ENCODE assay signal across 1 cellular context in the genomic region with DNA sequence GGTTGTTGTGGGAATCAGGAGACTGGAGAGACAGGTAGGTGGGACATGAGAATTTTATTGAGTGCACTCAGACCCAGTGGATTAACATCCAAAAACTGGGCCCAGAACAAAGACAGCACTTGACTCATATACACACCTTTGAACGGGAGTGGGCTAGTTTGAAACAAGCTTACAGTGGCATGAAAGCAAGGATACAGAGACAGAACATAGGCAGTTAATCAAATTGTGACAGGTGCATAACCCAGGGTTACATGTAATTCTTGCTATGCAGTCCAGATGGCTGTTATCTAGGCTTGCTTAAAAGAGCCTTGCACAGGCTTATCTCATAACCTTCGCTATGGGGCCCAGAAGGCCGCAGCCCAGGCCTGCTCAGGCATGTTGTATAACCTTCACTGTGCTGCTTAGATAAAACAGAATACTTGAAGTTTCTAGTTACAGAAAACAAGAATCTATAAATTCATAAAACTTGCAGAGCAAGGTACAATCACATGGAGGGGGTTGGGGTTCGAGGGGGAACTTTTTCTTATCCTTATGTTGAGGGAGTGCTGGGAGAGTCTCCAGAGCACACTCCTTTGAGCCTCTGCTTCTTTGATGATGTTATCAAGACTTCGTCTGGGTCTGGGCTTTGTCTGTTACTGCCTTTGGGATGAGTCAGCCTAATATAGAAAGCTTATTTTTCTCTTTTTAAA.
TF ChIP-seq lines count a peak whose summit lies in the region.

No MANE protein-coding gene starts in this region.

TF ChIP-seq in K562, 482 proteins besides CTCF, POLR2A, EP300 and RAD21 (continued from another document and continues in another):
- TF ChIP-seq, protein P1, sequence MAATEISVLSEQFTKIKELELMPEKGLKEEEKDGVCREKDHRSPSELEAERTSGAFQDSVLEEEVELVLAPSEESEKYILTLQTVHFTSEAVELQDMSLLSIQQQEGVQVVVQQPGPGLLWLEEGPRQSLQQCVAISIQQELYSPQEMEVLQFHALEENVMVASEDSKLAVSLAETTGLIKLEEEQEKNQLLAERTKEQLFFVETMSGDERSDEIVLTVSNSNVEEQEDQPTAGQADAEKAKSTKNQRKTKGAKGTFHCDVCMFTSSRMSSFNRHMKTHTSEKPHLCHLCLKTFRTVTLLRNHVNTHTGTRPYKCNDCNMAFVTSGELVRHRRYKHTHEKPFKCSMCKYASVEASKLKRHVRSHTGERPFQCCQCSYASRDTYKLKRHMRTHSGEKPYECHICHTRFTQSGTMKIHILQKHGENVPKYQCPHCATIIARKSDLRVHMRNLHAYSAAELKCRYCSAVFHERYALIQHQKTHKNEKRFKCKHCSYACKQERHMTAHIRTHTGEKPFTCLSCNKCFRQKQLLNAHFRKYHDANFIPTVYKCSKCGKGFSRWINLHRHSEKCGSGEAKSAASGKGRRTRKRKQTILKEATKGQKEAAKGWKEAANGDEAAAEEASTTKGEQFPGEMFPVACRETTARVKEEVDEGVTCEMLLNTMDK (IDR thresholded peaks at IDR 0.05; ENCODE audit: borderline replicate concordance, insufficient read depth, low read depth, low read length, poor library complexity, severe bottlenecking): no peak
- TF ChIP-seq EGR1 (conservative IDR thresholded peaks at IDR 0.05) (no peak), HIVEP1 (CRISPR knock-in tag; IDR thresholded peaks at IDR 0.05) (no peak), RBM22 (IDR thresholded peaks at IDR 0.05; ENCODE audit: low read depth, low read length, poor library complexity, severe bottlenecking) (no peak), KLF13 (tag; IDR thresholded peaks at IDR 0.05; ENCODE audit: borderline replicate concordance, low read depth) (no peak), ZNF134 (CRISPR knock-in tag; conservative IDR thresholded peaks at IDR 0.05) (no peak), NFE2 (IDR thresholded peaks at IDR 0.05; ENCODE audit: low read depth) (0 out of 2 replicates have a peak, but pooled peaks have one; percentile 35), YBX1 (IDR thresholded peaks at IDR 0.05) (no peak), SNIP1 (IDR thresholded peaks at IDR 0.05; ENCODE audit: low read depth) (peak; percentile 93), MCM7 (IDR thresholded peaks at IDR 0.05) (no peak), SP2 (IDR thresholded peaks at IDR 0.05; ENCODE audit: extremely low read depth, low read depth, low read length, poor library complexity, severe bottlenecking) (no peak)
- TF ChIP-seq, protein P2, sequence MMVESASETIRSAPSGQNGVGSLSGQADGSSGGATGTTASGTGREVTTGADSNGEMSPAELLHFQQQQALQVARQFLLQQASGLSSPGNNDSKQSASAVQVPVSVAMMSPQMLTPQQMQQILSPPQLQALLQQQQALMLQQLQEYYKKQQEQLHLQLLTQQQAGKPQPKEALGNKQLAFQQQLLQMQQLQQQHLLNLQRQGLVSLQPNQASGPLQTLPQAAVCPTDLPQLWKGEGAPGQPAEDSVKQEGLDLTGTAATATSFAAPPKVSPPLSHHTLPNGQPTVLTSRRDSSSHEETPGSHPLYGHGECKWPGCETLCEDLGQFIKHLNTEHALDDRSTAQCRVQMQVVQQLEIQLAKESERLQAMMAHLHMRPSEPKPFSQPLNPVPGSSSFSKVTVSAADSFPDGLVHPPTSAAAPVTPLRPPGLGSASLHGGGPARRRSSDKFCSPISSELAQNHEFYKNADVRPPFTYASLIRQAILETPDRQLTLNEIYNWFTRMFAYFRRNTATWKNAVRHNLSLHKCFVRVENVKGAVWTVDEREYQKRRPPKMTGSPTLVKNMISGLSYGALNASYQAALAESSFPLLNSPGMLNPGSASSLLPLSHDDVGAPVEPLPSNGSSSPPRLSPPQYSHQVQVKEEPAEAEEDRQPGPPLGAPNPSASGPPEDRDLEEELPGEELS (CRISPR knock-in tag; IDR thresholded peaks at IDR 0.05; ENCODE audit: borderline replicate concordance): no peak
- TF ChIP-seq, protein P3, sequence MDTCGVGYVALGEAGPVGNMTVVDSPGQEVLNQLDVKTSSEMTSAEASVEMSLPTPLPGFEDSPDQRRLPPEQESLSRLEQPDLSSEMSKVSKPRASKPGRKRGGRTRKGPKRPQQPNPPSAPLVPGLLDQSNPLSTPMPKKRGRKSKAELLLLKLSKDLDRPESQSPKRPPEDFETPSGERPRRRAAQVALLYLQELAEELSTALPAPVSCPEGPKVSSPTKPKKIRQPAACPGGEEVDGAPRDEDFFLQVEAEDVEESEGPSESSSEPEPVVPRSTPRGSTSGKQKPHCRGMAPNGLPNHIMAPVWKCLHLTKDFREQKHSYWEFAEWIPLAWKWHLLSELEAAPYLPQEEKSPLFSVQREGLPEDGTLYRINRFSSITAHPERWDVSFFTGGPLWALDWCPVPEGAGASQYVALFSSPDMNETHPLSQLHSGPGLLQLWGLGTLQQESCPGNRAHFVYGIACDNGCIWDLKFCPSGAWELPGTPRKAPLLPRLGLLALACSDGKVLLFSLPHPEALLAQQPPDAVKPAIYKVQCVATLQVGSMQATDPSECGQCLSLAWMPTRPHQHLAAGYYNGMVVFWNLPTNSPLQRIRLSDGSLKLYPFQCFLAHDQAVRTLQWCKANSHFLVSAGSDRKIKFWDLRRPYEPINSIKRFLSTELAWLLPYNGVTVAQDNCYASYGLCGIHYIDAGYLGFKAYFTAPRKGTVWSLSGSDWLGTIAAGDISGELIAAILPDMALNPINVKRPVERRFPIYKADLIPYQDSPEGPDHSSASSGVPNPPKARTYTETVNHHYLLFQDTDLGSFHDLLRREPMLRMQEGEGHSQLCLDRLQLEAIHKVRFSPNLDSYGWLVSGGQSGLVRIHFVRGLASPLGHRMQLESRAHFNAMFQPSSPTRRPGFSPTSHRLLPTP (IDR thresholded peaks at IDR 0.05; ENCODE audit: borderline replicate concordance, extremely low read depth, insufficient read length): no peak
- TF ChIP-seq, protein P4, sequence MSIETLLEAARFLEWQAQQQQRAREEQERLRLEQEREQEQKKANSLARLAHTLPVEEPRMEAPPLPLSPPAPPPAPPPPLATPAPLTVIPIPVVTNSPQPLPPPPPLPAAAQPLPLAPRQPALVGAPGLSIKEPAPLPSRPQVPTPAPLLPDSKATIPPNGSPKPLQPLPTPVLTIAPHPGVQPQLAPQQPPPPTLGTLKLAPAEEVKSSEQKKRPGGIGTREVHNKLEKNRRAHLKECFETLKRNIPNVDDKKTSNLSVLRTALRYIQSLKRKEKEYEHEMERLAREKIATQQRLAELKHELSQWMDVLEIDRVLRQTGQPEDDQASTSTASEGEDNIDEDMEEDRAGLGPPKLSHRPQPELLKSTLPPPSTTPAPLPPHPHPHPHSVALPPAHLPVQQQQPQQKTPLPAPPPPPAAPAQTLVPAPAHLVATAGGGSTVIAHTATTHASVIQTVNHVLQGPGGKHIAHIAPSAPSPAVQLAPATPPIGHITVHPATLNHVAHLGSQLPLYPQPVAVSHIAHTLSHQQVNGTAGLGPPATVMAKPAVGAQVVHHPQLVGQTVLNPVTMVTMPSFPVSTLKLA (conservative IDR thresholded peaks at IDR 0.05): peak in 1 of 2 experiments; percentile 37; a peak in 1 of 4 replicates
- TF ChIP-seq, protein P5, sequence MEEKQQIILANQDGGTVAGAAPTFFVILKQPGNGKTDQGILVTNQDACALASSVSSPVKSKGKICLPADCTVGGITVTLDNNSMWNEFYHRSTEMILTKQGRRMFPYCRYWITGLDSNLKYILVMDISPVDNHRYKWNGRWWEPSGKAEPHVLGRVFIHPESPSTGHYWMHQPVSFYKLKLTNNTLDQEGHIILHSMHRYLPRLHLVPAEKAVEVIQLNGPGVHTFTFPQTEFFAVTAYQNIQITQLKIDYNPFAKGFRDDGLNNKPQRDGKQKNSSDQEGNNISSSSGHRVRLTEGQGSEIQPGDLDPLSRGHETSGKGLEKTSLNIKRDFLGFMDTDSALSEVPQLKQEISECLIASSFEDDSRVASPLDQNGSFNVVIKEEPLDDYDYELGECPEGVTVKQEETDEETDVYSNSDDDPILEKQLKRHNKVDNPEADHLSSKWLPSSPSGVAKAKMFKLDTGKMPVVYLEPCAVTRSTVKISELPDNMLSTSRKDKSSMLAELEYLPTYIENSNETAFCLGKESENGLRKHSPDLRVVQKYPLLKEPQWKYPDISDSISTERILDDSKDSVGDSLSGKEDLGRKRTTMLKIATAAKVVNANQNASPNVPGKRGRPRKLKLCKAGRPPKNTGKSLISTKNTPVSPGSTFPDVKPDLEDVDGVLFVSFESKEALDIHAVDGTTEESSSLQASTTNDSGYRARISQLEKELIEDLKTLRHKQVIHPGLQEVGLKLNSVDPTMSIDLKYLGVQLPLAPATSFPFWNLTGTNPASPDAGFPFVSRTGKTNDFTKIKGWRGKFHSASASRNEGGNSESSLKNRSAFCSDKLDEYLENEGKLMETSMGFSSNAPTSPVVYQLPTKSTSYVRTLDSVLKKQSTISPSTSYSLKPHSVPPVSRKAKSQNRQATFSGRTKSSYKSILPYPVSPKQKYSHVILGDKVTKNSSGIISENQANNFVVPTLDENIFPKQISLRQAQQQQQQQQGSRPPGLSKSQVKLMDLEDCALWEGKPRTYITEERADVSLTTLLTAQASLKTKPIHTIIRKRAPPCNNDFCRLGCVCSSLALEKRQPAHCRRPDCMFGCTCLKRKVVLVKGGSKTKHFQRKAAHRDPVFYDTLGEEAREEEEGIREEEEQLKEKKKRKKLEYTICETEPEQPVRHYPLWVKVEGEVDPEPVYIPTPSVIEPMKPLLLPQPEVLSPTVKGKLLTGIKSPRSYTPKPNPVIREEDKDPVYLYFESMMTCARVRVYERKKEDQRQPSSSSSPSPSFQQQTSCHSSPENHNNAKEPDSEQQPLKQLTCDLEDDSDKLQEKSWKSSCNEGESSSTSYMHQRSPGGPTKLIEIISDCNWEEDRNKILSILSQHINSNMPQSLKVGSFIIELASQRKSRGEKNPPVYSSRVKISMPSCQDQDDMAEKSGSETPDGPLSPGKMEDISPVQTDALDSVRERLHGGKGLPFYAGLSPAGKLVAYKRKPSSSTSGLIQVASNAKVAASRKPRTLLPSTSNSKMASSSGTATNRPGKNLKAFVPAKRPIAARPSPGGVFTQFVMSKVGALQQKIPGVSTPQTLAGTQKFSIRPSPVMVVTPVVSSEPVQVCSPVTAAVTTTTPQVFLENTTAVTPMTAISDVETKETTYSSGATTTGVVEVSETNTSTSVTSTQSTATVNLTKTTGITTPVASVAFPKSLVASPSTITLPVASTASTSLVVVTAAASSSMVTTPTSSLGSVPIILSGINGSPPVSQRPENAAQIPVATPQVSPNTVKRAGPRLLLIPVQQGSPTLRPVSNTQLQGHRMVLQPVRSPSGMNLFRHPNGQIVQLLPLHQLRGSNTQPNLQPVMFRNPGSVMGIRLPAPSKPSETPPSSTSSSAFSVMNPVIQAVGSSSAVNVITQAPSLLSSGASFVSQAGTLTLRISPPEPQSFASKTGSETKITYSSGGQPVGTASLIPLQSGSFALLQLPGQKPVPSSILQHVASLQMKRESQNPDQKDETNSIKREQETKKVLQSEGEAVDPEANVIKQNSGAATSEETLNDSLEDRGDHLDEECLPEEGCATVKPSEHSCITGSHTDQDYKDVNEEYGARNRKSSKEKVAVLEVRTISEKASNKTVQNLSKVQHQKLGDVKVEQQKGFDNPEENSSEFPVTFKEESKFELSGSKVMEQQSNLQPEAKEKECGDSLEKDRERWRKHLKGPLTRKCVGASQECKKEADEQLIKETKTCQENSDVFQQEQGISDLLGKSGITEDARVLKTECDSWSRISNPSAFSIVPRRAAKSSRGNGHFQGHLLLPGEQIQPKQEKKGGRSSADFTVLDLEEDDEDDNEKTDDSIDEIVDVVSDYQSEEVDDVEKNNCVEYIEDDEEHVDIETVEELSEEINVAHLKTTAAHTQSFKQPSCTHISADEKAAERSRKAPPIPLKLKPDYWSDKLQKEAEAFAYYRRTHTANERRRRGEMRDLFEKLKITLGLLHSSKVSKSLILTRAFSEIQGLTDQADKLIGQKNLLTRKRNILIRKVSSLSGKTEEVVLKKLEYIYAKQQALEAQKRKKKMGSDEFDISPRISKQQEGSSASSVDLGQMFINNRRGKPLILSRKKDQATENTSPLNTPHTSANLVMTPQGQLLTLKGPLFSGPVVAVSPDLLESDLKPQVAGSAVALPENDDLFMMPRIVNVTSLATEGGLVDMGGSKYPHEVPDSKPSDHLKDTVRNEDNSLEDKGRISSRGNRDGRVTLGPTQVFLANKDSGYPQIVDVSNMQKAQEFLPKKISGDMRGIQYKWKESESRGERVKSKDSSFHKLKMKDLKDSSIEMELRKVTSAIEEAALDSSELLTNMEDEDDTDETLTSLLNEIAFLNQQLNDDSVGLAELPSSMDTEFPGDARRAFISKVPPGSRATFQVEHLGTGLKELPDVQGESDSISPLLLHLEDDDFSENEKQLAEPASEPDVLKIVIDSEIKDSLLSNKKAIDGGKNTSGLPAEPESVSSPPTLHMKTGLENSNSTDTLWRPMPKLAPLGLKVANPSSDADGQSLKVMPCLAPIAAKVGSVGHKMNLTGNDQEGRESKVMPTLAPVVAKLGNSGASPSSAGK (IDR thresholded peaks at IDR 0.05): peak; percentile 86
- TF ChIP-seq, protein P6, sequence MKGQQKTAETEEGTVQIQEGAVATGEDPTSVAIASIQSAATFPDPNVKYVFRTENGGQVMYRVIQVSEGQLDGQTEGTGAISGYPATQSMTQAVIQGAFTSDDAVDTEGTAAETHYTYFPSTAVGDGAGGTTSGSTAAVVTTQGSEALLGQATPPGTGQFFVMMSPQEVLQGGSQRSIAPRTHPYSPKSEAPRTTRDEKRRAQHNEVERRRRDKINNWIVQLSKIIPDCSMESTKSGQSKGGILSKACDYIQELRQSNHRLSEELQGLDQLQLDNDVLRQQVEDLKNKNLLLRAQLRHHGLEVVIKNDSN (CRISPR knock-in tag; IDR thresholded peaks at IDR 0.05): no peak
- TF ChIP-seq, protein P7, sequence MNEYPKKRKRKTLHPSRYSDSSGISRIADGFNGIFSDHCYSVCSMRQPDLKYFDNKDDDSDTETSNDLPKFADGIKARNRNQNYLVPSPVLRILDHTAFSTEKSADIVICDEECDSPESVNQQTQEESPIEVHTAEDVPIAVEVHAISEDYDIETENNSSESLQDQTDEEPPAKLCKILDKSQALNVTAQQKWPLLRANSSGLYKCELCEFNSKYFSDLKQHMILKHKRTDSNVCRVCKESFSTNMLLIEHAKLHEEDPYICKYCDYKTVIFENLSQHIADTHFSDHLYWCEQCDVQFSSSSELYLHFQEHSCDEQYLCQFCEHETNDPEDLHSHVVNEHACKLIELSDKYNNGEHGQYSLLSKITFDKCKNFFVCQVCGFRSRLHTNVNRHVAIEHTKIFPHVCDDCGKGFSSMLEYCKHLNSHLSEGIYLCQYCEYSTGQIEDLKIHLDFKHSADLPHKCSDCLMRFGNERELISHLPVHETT (CRISPR knock-in tag; conservative IDR thresholded peaks at IDR 0.05 in 1 of 2, IDR thresholded peaks at IDR 0.05 in 1 of 2): no peak; a peak in 1 of 4 replicates
